1 cellular context compared by ENCODE assay signal in the genomic region with DNA sequence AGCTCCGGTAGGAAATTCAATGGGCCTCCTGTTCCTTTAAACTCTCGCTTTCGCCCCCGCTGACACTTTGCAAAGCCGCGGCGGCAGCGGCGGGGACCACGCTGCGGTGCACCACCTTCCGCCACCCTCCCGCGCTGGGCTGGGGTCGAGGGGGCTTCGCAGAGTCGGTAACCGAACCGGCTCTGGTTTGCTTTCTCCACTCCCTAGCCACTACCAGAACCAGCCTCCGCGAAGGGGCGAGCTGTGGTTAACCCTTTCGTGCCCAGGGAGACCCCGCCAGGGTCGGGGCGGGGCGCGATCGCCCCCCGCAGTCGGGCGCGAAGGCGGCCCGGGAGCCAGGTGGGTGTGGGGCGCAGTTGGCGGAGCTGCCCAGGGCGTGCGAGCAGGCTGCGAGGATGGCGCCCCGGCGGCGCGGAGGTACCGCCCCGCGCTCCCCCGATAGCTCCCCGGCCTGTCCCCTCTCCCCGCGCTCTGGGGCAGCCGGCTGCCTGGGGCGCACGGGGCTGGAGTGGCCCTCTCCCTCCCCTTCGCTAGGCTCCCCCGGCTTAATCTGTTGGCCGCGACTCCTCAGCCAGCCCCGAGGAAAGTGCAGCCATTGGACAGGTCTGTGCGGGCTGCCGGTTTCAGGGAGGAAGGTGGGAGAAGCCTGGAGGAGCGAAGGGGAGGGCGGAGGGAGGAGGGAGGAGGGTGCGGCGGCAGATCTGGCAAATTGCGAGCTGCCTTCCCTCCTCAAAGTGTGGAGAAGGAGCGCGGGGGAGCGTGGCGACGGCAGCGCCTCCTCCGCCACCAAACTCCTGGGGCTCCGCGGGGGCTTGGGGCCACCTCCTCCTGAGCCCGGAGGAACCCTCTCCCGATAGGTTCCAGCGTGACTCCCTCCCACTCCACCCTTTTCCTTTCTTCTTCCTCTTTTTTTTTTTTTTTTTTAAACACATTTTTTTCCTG.
TF ChIP-seq lines count a peak whose summit lies in the region.

No MANE protein-coding gene starts in this region.

TF ChIP-seq in HEK293T, 16 proteins besides CTCF, POLR2A, EP300 and RAD21 (continued from another document):
- TF ChIP-seq PKNOX1 (IDR thresholded peaks at IDR 0.05) = no peak
- TF ChIP-seq L3MBTL2 (conservative IDR thresholded peaks at IDR 0.05) = peak; percentile 82
- TF ChIP-seq ARNT (IDR thresholded peaks at IDR 0.05) = no peak
- no peak for TF ChIP-seq ELF4 (IDR thresholded peaks at IDR 0.05)
- TF ChIP-seq HDGF (IDR thresholded peaks at IDR 0.05; ENCODE audit: borderline replicate concordance) = no peak
- no peak for TF ChIP-seq TARDBP (IDR thresholded peaks at IDR 0.05)
- no peak for TF ChIP-seq LEF1 (IDR thresholded peaks at IDR 0.05; ENCODE audit: borderline replicate concordance)
TF ChIP-seq in HEK293T: peak in this region for 3.
